ENCODE assay signal across 8 cellular contexts in genomic region chr7:100584046-100584676, GRCh38. TPM values are rescaled to one million over a fixed set of nuclear protein-coding genes. Genes with fewer than 3 reads are reported as not detected.
DNase-seq lines count a peak whose midpoint lies in the region; ATAC-seq and TF ChIP-seq lines count a peak whose summit lies in the region.

No MANE protein-coding gene starts in this region.

- TF ChIP-seq CTCF in GM12864 (IDR thresholded peaks at IDR 0.05; ENCODE audit: low read depth, low read length, missing control alignments) (no peak), endodermal cell (conservative IDR thresholded peaks at IDR 0.05) (no peak), osteoblast (IDR thresholded peaks at IDR 0.05; ENCODE audit: extremely low read depth, low read depth, low read length) (no peak)

- peak overlapping the region; percentile 87 for H3K9ac ChIP-seq in endodermal cell (ENCODE audit: extremely low read depth, low read length, poor library complexity, severe bottlenecking)

- H3K36me3 Mint-ChIP-seq in endodermal cell (ENCODE audit: low read depth) = peaks cover 6% of the 10 kb centered on the region

- H3K4me2 ChIP-seq in osteoblast (ENCODE audit: insufficient read depth, low read length) = peak overlapping the region; percentile 88

- peaks cover 47% of the 10 kb centered on the region for H3K79me2 ChIP-seq in osteoblast (ENCODE audit: insufficient read depth, low read length)

- WGBS in endodermal cell (ENCODE audit: insufficient coverage in 1 of 2, insufficient read length in 1 of 2), 2 experiments = 56 to 77% methylated on average over 6 to 14 of the region's 15 CpGs

- H3K36me3 ChIP-seq in endodermal cell (ENCODE audit: control insufficient read depth, insufficient read depth, low read length) (peaks cover 34% of the 10 kb centered on the region), osteoblast (ENCODE audit: insufficient read depth, low read length) (peaks cover 33% of the 10 kb centered on the region)

- ATAC-seq in HG02870 (IDR thresholded peaks at IDR 0.05; ENCODE audit: unreplicated experiment) (no peak), HG03139 (IDR thresholded peaks at IDR 0.05; ENCODE audit: unreplicated experiment) (no peak)

- H3K4me1 ChIP-seq in endodermal cell (ENCODE audit: control insufficient read depth, insufficient read depth, low read length) (peaks cover 9% of the 10 kb centered on the region), osteoblast (ENCODE audit: insufficient read depth, low read length) (peaks cover 23% of the 10 kb centered on the region)

- peak overlapping the region; percentile 89 for H3K4me3 Mint-ChIP-seq in endodermal cell

- no peak for DNase-seq in GM12864 (ENCODE audit: low read depth)
- DNase-seq in OCI-M1 (lab: John Stamatoyannopoulos, UW) = peak; percentile 80
- peak; percentile 50 for DNase-seq in endodermal cell
- peak; percentile 87 for DNase-seq in osteoblast (ENCODE audit: insufficient read length, low spot score, missing footprints)
- no peak for DNase-seq in epidermal melanocyte (ENCODE audit: insufficient read length, low spot score)
- DNase-seq in NCI-H69 (lab: John Stamatoyannopoulos, UW) = no peak

- peaks cover 25% of the 10 kb centered on the region for H3K4me1 Mint-ChIP-seq in endodermal cell

- peak overlapping the region; percentile 89 for H3K4me3 ChIP-seq in GM12864 (ENCODE audit: low read depth, low read length)
- peak overlapping the region; percentile 94 for H3K4me3 ChIP-seq in endodermal cell (ENCODE audit: low read length)
- peak overlapping the region; percentile 91 for H3K4me3 ChIP-seq in osteoblast (ENCODE audit: insufficient read depth, low read length)

- H2AFZ ChIP-seq in osteoblast (ENCODE audit: low read length) = no peak overlapping the region

- H4K20me1 ChIP-seq in osteoblast (ENCODE audit: insufficient read depth, low read length) = peaks cover 41% of the 10 kb centered on the region

- H3K9me3 ChIP-seq in endodermal cell (ENCODE audit: control insufficient read depth, low read length) (no peaks in the 10 kb centered on the region), osteoblast (ENCODE audit: low read depth, low read length) (no peaks in the 10 kb centered on the region)

- no peak overlapping the region for H3K27ac ChIP-seq in endodermal cell (ENCODE audit: low read depth, low read length)
- H3K27ac ChIP-seq in osteoblast (ENCODE audit: low read depth, low read length) = peak overlapping the region; percentile 77

- H3K27me3 Mint-ChIP-seq in endodermal cell (ENCODE audit: insufficient read depth) = no peaks in the 10 kb centered on the region

- H3K27ac Mint-ChIP-seq in endodermal cell = peak overlapping the region; percentile 96

- no peaks in the 10 kb centered on the region for H3K9me3 Mint-ChIP-seq in endodermal cell

- H3K27me3 ChIP-seq in endodermal cell (ENCODE audit: control insufficient read depth, insufficient read depth, low read length, poor library complexity, severe bottlenecking) (no peaks in the 10 kb centered on the region), osteoblast (ENCODE audit: insufficient read depth, low read length) (no peaks in the 10 kb centered on the region)

RNA-seq across cellular contexts. Expression of gene LRCH4, which starts 1.8 kb away (rescaled TPM):
- total RNA-seq in endodermal cell = 10 to 100 TPM; 49.4 to 56.0 TPM
- 50.6 TPM for polyA plus RNA-seq in endodermal cell (2013, experiment 1 of 2)
- 40.0 TPM for polyA plus RNA-seq in endodermal cell (2013, experiment 2 of 2)
- 14.5 and 18.0 TPM in 2 replicates for total RNA-seq in osteoblast

RNA-seq across cellular contexts. Expression of gene FBXO24, which starts 2.0 kb away (rescaled TPM):
- total RNA-seq in endodermal cell (1 to 10 TPM; 1.3 to 3.0 TPM), osteoblast (under 0.01 and 0.36 TPM in 2 replicates)
- polyA plus RNA-seq in endodermal cell (2013, experiment 1 of 2) = 2.4 TPM
- 1.4 TPM for polyA plus RNA-seq in endodermal cell (2013, experiment 2 of 2)

RNA-seq across cellular contexts. Expression of gene SAP25, which starts 10.5 kb away (rescaled TPM):
- 1 to 10 TPM; 5.8 to 6.3 TPM for total RNA-seq in endodermal cell
- 5.6 TPM for polyA plus RNA-seq in endodermal cell (2013, experiment 1 of 2)
- 4.6 TPM for polyA plus RNA-seq in endodermal cell (2013, experiment 2 of 2)
- not detected in 2 replicates for total RNA-seq in osteoblast

RNA-seq across cellular contexts. Expression of gene PCOLCE, which starts 18.0 kb away (rescaled TPM):
- total RNA-seq in endodermal cell (10 to 100 TPM; 17.5 to 37.7 TPM), osteoblast (231 and 259 TPM in 2 replicates)
- polyA plus RNA-seq in endodermal cell (2013, experiment 1 of 2) = 47.4 TPM
- 40.5 TPM for polyA plus RNA-seq in endodermal cell (2013, experiment 2 of 2)

RNA-seq across cellular contexts. Expression of gene MOSPD3, which starts 28.2 kb away (rescaled TPM):
- 10 to 100 TPM; 19.8 to 25.5 TPM for total RNA-seq in endodermal cell
- polyA plus RNA-seq in endodermal cell (2013, experiment 1 of 2) = 33.1 TPM
- 32.4 TPM for polyA plus RNA-seq in endodermal cell (2013, experiment 2 of 2)
- 5.1 and 7.1 TPM in 2 replicates for total RNA-seq in osteoblast

Comparison
In these comparisons a context has a peak if more than half of its experiments do, and no peak if none do; other contexts are left out.
1. DNase-seq: peak in OCI-M1 (single experiment), endodermal cell (single experiment) and osteoblast (single experiment); none in GM12864 (single experiment), epidermal melanocyte (single experiment) and NCI-H69 (single experiment).
2. Peak in every context shown above with its lines, with median percentiles within 50 percentile points of each other: H3K4me3 ChIP-seq.